14 cellular contexts compared by ENCODE assay signal in the genomic region with DNA sequence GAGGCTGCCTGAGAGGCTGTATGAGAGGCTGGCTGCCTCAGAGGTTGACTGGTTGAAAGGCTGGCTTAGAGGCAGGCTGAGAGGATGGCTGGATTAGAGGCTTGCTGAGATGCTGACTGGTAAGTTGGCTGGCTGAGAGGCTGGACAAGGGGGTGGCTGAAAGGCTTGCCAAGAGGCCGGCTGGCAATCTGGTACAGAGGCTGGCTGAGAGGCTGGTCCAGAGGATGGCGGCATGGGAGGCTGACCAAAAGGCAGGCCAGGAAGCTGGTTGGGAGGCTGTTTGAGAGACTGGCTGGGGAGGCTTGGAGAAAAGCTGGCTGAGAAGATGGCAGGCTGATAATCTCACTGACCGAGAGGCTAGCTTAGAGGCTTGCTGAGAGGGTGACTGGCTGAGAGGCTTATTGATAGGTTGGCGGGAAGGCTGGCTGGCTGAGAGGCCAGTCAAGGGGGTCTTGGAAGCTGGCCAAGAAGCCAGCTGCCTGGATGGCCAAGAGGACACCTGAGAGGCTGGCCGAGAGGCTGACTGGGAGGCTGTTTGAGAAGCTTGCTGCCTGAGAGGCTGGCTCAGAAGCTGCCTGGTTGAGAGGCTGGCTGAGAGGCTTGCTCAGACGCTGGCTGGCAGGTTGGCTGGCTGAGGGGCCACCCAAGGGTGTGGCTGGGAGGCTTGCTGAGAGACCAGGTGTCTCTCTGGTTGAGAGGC. TPM values are rescaled to one million over a fixed set of nuclear protein-coding genes. Genes with fewer than 3 reads are reported as not detected.
DNase-seq lines count a peak whose midpoint lies in the region; ATAC-seq and TF ChIP-seq lines count a peak whose summit lies in the region.
"Had no signal": no experiment of that assay in that cellular context is flagged by ENCODE, and none has a peak within 500 bp of the region (broad histone marks: within the 10 kb centered on the region; RNA-seq: fewer than 3 reads in every experiment).

No MANE protein-coding gene starts in this region.

- peak overlapping the region; percentile 51 for H3K4me3 ChIP-seq in thoracic aorta
- no peak overlapping the region for H3K4me3 ChIP-seq in lower leg skin (ENCODE audit: low read depth, poor library complexity, severe bottlenecking)

- peaks cover 2 to 54% of the 10 kb centered on the region in 2 donors for H3K4me1 ChIP-seq in thoracic aorta (ENCODE audit: control insufficient read depth in 1 of 2, low read depth in 2 of 2)

- H3K27me3 Mint-ChIP-seq in MCF 10A (ENCODE audit: insufficient read depth, unreplicated experiment): peaks cover 73% of the 10 kb centered on the region

- no peaks in the 10 kb centered on the region for H3K4me1 Mint-ChIP-seq in MCF 10A (ENCODE audit: insufficient read depth, unreplicated experiment)
- H3K4me1 Mint-ChIP-seq: activated naive CD8-positive, alpha-beta T cell treated with anti-CD3 and anti-CD28 coated beads, Interleukin-2, amount 50 U/mL, for 24 hours; CD14-positive monocyte had no signal

- H3K27ac ChIP-seq in thoracic aorta: peak overlapping the region; percentile 94 to 99

- intact Hi-C loops in MCF 10A (cut with micrococcal nuclease): no loop called here
- intact Hi-C loops in lower leg skin (cut with DNase I; ENCODE audit: low total_unique reads): no loop called here

- no peak for TF ChIP-seq CTCF in thoracic aorta (IDR thresholded peaks at IDR 0.05)
- TF ChIP-seq CTCF in MCF 10A (IDR thresholded peaks at IDR 0.05; ENCODE audit: unreplicated experiment): no peak
- no peak for TF ChIP-seq CTCF in lower leg skin (IDR thresholded peaks at IDR 0.05)

- H3K9me3 ChIP-seq in thoracic aorta: no peaks in the 10 kb centered on the region

- WGBS in lower leg skin, 2 donors: 55 to 72% methylated on average over 5 to 6 of the region's 6 CpGs

- no peak for TF ChIP-seq POLR2A in lower leg skin (IDR thresholded peaks at IDR 0.05)

- H3K4me3 Mint-ChIP-seq in MCF 10A (ENCODE audit: unreplicated experiment): no peak overlapping the region
- H3K4me3 Mint-ChIP-seq: activated naive CD8-positive, alpha-beta T cell treated with anti-CD3 and anti-CD28 coated beads, Interleukin-2, amount 50 U/mL, for 24 hours; CD14-positive monocyte had no signal

- no peak for ATAC-seq in thoracic aorta (ENCODE audit: insufficient number of reproducible peaks, low FRiP score, low read depth)
- no peak for ATAC-seq in GM18907 (IDR thresholded peaks at IDR 0.05; ENCODE audit: unreplicated experiment)

- no TSS peak for BruUV-seq in MCF 10A (replicated peaks; lab: Mats Ljungman, UMichigan)

- peak; percentile 76 to 95 for DNase-seq in NCI-H187 (lab: John Stamatoyannopoulos, UW)
- peak; percentile 99 for DNase-seq in NCI-H510A (lab: John Stamatoyannopoulos, UW)
- DNase-seq in cerebellum (ENCODE audit: low spot score): peak; percentile 22
- no peak for DNase-seq in thoracic aorta (ENCODE audit: low spot score)
- no peak for DNase-seq in MCF 10A (ENCODE audit: unreplicated experiment)
- DNase-seq in lower leg skin (ENCODE audit: low spot score in 2 of 2): no peak
- DNase-seq: activated naive CD8-positive, alpha-beta T cell treated with anti-CD3 and anti-CD28 coated beads, Interleukin-2, amount 50 U/mL, for 24 hours; activated T-cell treated with anti-CD3 and anti-CD28 coated beads, Interleukin-2, amount 50 U/mL, for 1 hour; IMR-90; naive B cell; NCI-H1694 treated with DMSO at 0.1 percent for 48 hours had no signal

- H3K9me3 Mint-ChIP-seq in MCF 10A (ENCODE audit: unreplicated experiment): no peaks in the 10 kb centered on the region

- no peaks in the 10 kb centered on the region for H3K36me3 Mint-ChIP-seq in MCF 10A (ENCODE audit: insufficient read depth, unreplicated experiment)
- H3K36me3 Mint-ChIP-seq: CD14-positive monocyte had no signal

- no peak overlapping the region for H3K27ac Mint-ChIP-seq in MCF 10A (ENCODE audit: low read depth, unreplicated experiment)
- H3K27ac Mint-ChIP-seq: activated naive CD8-positive, alpha-beta T cell treated with anti-CD3 and anti-CD28 coated beads, Interleukin-2, amount 50 U/mL, for 24 hours had no signal

- POLR2A ChIA-PET in MCF 10A (lab: Yijun Ruan, JAX): no interaction called here

- H3K36me3 ChIP-seq in thoracic aorta: no peaks in the 10 kb centered on the region

- CTCF ChIA-PET in MCF 10A (lab: Yijun Ruan, JAX): no interaction called here

- no peaks in the 10 kb centered on the region for H3K27me3 ChIP-seq in thoracic aorta (replicated peaks; ENCODE audit: insufficient read depth)

RNA-seq across cellular contexts. Expression of a gene that starts 34.2 kb away (rescaled TPM):
- total RNA-seq in cerebellum: not detected
- total RNA-seq in thoracic aorta: not detected
- total RNA-seq in MCF 10A (2022): not detected in 2 replicates
- total RNA-seq in lower leg skin: not detected
- total RNA-seq: IMR-90, kidney epithelial cell had no signal

Comparison
In these comparisons a context has a peak if more than half of its experiments do, and no peak if none do; other contexts are left out.
1. DNase-seq: peak in NCI-H187 (2 of 2), NCI-H510A (single experiment) and cerebellum (single experiment); none in thoracic aorta (single experiment), MCF 10A (single experiment) and lower leg skin (0 of 2).